11 cellular contexts compared by ENCODE assay signal in the genomic region with DNA sequence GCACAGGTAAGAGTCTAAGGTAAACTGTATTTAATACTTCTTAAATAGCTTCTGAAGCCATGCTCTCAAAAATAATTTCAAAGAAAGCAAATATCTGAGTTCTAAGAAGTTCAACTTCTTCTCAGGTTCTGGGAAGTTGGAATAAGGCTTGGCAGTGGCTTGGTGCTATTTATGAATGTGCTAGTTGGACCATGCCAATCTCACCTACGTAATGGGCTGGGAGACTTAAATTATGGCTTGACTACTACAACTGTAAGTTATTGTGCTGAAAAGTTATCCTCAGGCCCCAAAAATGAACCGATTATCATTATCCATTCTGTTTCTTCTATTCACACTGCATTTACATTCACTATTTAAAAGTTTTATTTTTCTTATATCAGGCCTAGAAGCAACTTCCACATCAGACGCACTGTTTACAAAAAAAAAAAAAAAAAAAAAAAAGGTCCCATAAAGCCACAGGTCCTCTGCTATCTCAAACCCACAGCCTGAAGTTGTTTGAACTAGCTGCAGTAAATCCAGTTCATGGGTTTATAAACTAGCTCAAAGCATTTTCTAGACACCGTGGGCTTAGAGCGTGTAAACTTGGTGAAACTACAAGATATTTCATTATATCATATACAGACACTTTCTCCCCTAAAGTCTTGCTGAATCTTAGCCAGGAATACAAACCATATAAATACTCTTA. TPM values are rescaled to one million over a fixed set of nuclear protein-coding genes. Genes with fewer than 3 reads are reported as not detected.
DNase-seq lines count a peak whose midpoint lies in the region; ATAC-seq and TF ChIP-seq lines count a peak whose summit lies in the region.
"Had no signal": no experiment of that assay in that cellular context is flagged by ENCODE, and none has a peak within 500 bp of the region (broad histone marks: within the 10 kb centered on the region; RNA-seq: fewer than 3 reads in every experiment).

No MANE protein-coding gene starts in this region.

- no peaks in the 10 kb centered on the region for H3K9me3 ChIP-seq in iPS-15b (ENCODE audit: control insufficient read depth, insufficient read depth, low read length)

- TF ChIP-seq CTCF in HFFc6 (IDR thresholded peaks at IDR 0.05): no peak

- H3K4me3 Mint-ChIP-seq in activated T-cell treated with anti-CD3 and anti-CD28 coated beads, Interleukin-2, amount 50 U/mL, for 4 hours: peak overlapping the region; percentile 94
- H3K4me3 Mint-ChIP-seq in activated CD4-positive, alpha-beta memory T cell treated with anti-CD3 and anti-CD28 coated beads, Interleukin-2, amount 10 ng/mL, durations not matched to agents 7 days and 5 days: peak overlapping the region; percentile 88
- H3K4me3 Mint-ChIP-seq in HFFc6: no peak overlapping the region
- H3K4me3 Mint-ChIP-seq: memory B cell had no signal

- peak overlapping the region; percentile 73 for H3K4me3 ChIP-seq in iPS-15b (ENCODE audit: low read depth, low read length)

- CTCF ChIA-PET in activated CD4-positive, alpha-beta memory T cell treated with anti-CD3 and anti-CD28 coated beads, Interleukin-2, amount 10 ng/mL, durations not matched to agents 7 days and 5 days (lab: Charles Lee): interaction anchor here (1.0 to 3.0 kb wide), 4 partner anchors 14 to 119 kb away, joined by 3 to 8 read pairs (median 4); no protein-coding TSS in a partner anchor

- POLR2A ChIA-PET in activated CD4-positive, alpha-beta memory T cell treated with anti-CD3 and anti-CD28 coated beads, Interleukin-2, amount 10 ng/mL, durations not matched to agents 7 days and 5 days (lab: Charles Lee): interaction anchor here (1.1 to 7.3 kb wide), 6 partner anchors 11 to 194 kb away, joined by 5 to 117 read pairs (median 9); no protein-coding TSS in a partner anchor

- H3K27ac Mint-ChIP-seq in activated CD4-positive, alpha-beta memory T cell treated with anti-CD3 and anti-CD28 coated beads, Interleukin-2, amount 10 ng/mL, durations not matched to agents 7 days and 5 days: peak overlapping the region; percentile 82
- no peak overlapping the region for H3K27ac Mint-ChIP-seq in HFFc6
- H3K27ac Mint-ChIP-seq: memory B cell had no signal

- H3K4me1 Mint-ChIP-seq in activated T-cell treated with anti-CD3 and anti-CD28 coated beads, Interleukin-2, amount 50 U/mL, for 4 hours (ENCODE audit: low read depth): peaks cover 81% of the 10 kb centered on the region
- peaks cover 84% of the 10 kb centered on the region for H3K4me1 Mint-ChIP-seq in activated CD4-positive, alpha-beta memory T cell treated with anti-CD3 and anti-CD28 coated beads, Interleukin-2, amount 10 ng/mL, durations not matched to agents 7 days and 5 days
- peaks cover 17% of the 10 kb centered on the region; the same call in 1 of the 2 replicates for H3K4me1 Mint-ChIP-seq in HFFc6 (ENCODE audit: low read depth)

- H3K36me3 ChIP-seq in iPS-15b (ENCODE audit: control insufficient read depth, insufficient read depth, low read length): no peaks in the 10 kb centered on the region

- no peaks in the 10 kb centered on the region for H3K27me3 Mint-ChIP-seq in activated T-cell treated with anti-CD3 and anti-CD28 coated beads, Interleukin-2, amount 50 U/mL, for 4 hours (ENCODE audit: low read depth)
- peaks cover 1% of the 10 kb centered on the region for H3K27me3 Mint-ChIP-seq in activated CD4-positive, alpha-beta memory T cell treated with anti-CD3 and anti-CD28 coated beads, Interleukin-2, amount 10 ng/mL, durations not matched to agents 7 days and 5 days
- H3K27me3 Mint-ChIP-seq in HFFc6 (ENCODE audit: insufficient read depth): peaks cover 12% of the 10 kb centered on the region

- peaks cover 5% of the 10 kb centered on the region for H3K36me3 Mint-ChIP-seq in activated T-cell treated with anti-CD3 and anti-CD28 coated beads, Interleukin-2, amount 50 U/mL, for 4 hours (ENCODE audit: insufficient read depth)
- H3K36me3 Mint-ChIP-seq in activated CD4-positive, alpha-beta memory T cell treated with anti-CD3 and anti-CD28 coated beads, Interleukin-2, amount 10 ng/mL, durations not matched to agents 7 days and 5 days (ENCODE audit: low read depth): peaks cover 7% of the 10 kb centered on the region
- H3K36me3 Mint-ChIP-seq in HFFc6 (ENCODE audit: low read depth): no peaks in the 10 kb centered on the region

- no peak for ATAC-seq in activated T-cell treated with anti-CD3 and anti-CD28 coated beads, Interleukin-2, amount 50 U/mL, for 4 hours
- ATAC-seq in HG03135 (IDR thresholded peaks at IDR 0.05; ENCODE audit: unreplicated experiment) (no peak), GM19035 (IDR thresholded peaks at IDR 0.05; ENCODE audit: unreplicated experiment) (no peak)
- ATAC-seq: activated naive CD4-positive, alpha-beta T cell treated with anti-CD3 and anti-CD28 coated beads, Interleukin-2, amount 50 U/mL, for 72 hours had no signal

- no peak for DNase-seq in activated T-cell treated with anti-CD3 and anti-CD28 coated beads, Interleukin-2, amount 50 U/mL, for 4 hours
- DNase-seq in activated T-cell treated with anti-CD3 and anti-CD28 coated beads, Interleukin-2, amount 50 U/mL, for 48 hours: no peak
- DNase-seq in activated CD4-positive, alpha-beta memory T cell treated with anti-CD3 and anti-CD28 coated beads, Interleukin-2, amount 10 ng/mL, durations not matched to agents 7 days and 5 days: peak; percentile 18
- DNase-seq in HFFc6: no peak
- DNase-seq: NCI-H446 had no signal

- no peaks in the 10 kb centered on the region for H3K27me3 ChIP-seq in iPS-15b (ENCODE audit: control insufficient read depth, insufficient read depth, low read length)

- no peaks in the 10 kb centered on the region for H3K9me3 Mint-ChIP-seq in activated T-cell treated with anti-CD3 and anti-CD28 coated beads, Interleukin-2, amount 50 U/mL, for 4 hours
- no peaks in the 10 kb centered on the region for H3K9me3 Mint-ChIP-seq in activated CD4-positive, alpha-beta memory T cell treated with anti-CD3 and anti-CD28 coated beads, Interleukin-2, amount 10 ng/mL, durations not matched to agents 7 days and 5 days
- no peaks in the 10 kb centered on the region for H3K9me3 Mint-ChIP-seq in HFFc6
- H3K9me3 Mint-ChIP-seq: activated naive CD4-positive, alpha-beta T cell treated with anti-CD3 and anti-CD28 coated beads, Interleukin-2, amount 50 U/mL, for 72 hours; memory B cell had no signal

- peaks cover 57% of the 10 kb centered on the region for H3K4me1 ChIP-seq in iPS-15b (ENCODE audit: control insufficient read depth, insufficient read depth, low read length)

- H3K27ac ChIP-seq in temporal lobe (ENCODE audit: low read depth, low read length): peak overlapping the region; percentile 14

- H3K9ac ChIP-seq in iPS-15b (ENCODE audit: low read depth, low read length): no peak overlapping the region

RNA-seq across cellular contexts. Expression of a gene that starts 3.4 kb away (rescaled TPM):
- 10 to 100 TPM; 42.0 to 63.0 (median 43.9) TPM for total RNA-seq in activated T-cell treated with anti-CD3 and anti-CD28 coated beads, Interleukin-2, amount 50 U/mL, for 4 hours
- 10 to 100 TPM; 43.0 to 43.7 TPM for total RNA-seq in activated CD4-positive, alpha-beta memory T cell treated with anti-CD3 and anti-CD28 coated beads, Interleukin-2, amount 10 ng/mL, durations not matched to agents 7 days and 5 days
- 41.3 TPM for total RNA-seq in temporal lobe
- 1 to 10 TPM; 1.7 to 2.7 (median 2.2) TPM for total RNA-seq in HFFc6 (2021; fragmentation: NEBNext Ultra II Directional; extraction: Animal tissue kit (Norgen Biotek cat#: 25700))

Comparison
In these comparisons a context has a peak if more than half of its experiments do, and no peak if none do; other contexts are left out.
1. RNA of a gene that starts 3.4 kb away (total RNA-seq): 42.0 to 63.0 TPM in activated T-cell treated with anti-CD3 and anti-CD28 coated beads, Interleukin-2, amount 50 U/mL, for 4 hours, 43.0 to 43.7 TPM in activated CD4-positive, alpha-beta memory T cell treated with anti-CD3 and anti-CD28 coated beads, Interleukin-2, amount 10 ng/mL, durations not matched to agents 7 days and 5 days and 41.3 TPM in temporal lobe (single experiment); 1.7 to 2.7 TPM in HFFc6; every median in the first group is over 10 times any median in the second.